ENCODE assay signal across 1 cellular context in the genomic region with DNA sequence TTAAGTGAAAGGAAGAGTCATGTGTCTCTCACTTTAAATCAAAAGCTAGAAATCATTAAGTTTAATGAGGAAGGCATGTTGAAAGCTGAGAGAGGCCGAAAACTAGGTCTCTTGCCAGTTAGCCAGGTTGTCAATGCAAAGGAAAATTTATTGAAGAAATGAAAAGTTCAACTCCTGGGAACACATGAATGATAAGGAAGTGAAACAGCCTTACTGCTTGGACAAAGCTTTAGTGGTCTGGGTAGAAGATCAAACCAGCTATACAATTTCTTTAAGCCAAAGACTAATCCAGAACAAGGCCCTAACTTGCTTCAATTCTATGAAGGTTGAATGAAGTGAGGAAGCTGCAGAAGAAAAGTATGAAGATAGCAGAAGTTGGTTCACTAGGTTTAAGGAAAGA.
TF ChIP-seq lines count a peak whose summit lies in the region.

No MANE protein-coding gene starts in this region.

TF ChIP-seq in K562, 482 proteins besides CTCF, POLR2A, EP300 and RAD21:
- no peak for TF ChIP-seq SIN3B (IDR thresholded peaks at IDR 0.05; ENCODE audit: low read depth)
- no peak for TF ChIP-seq CBX3 (IDR thresholded peaks at IDR 0.05; ENCODE audit: borderline replicate concordance in 1 of 2, low read length in 2 of 2)
- TF ChIP-seq ETS2 (tag; IDR thresholded peaks at IDR 0.05; ENCODE audit: borderline replicate concordance, poor library complexity, severe bottlenecking) = no peak
- TF ChIP-seq ETV5 (CRISPR knock-in tag; IDR thresholded peaks at IDR 0.05; ENCODE audit: low read depth) = no peak
- TF ChIP-seq ZKSCAN3 (CRISPR knock-in tag; IDR thresholded peaks at IDR 0.05) = no peak
- TF ChIP-seq ZNF274 (IDR thresholded peaks at IDR 0.05; ENCODE audit: borderline replicate concordance, low read depth, low read length) = no peak
- no peak for TF ChIP-seq FUS (optimal IDR thresholded peaks at IDR 0.05; ENCODE audit: low read depth, low read length)
- TF ChIP-seq, protein P1, sequence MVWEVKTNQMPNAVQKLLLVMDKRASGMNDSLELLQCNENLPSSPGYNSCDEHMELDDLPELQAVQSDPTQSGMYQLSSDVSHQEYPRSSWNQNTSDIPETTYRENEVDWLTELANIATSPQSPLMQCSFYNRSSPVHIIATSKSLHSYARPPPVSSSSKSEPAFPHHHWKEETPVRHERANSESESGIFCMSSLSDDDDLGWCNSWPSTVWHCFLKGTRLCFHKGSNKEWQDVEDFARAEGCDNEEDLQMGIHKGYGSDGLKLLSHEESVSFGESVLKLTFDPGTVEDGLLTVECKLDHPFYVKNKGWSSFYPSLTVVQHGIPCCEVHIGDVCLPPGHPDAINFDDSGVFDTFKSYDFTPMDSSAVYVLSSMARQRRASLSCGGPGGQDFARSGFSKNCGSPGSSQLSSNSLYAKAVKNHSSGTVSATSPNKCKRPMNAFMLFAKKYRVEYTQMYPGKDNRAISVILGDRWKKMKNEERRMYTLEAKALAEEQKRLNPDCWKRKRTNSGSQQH (CRISPR knock-in tag; IDR thresholded peaks at IDR 0.05) = no peak
- no peak for TF ChIP-seq NR2C2 (CRISPR knock-in tag; IDR thresholded peaks at IDR 0.05)
- TF ChIP-seq NR2C2 (tag; IDR thresholded peaks at IDR 0.05) = no peak
- TF ChIP-seq YBX1 (IDR thresholded peaks at IDR 0.05) = no peak
- TF ChIP-seq TCFL5 (CRISPR knock-in tag; conservative IDR thresholded peaks at IDR 0.05) = no peak
- no peak for TF ChIP-seq CXXC5 (CRISPR knock-in tag; IDR thresholded peaks at IDR 0.05)
- no peak for TF ChIP-seq DACH1 (IDR thresholded peaks at IDR 0.05; ENCODE audit: partially characterized antibody)
- no peak for TF ChIP-seq HNRNPLL (IDR thresholded peaks at IDR 0.05; ENCODE audit: low read depth, low read length, poor library complexity, severe bottlenecking)
- no peak for TF ChIP-seq E2F6 (IDR thresholded peaks at IDR 0.05; ENCODE audit: borderline replicate concordance in 1 of 2, extremely low read depth in 1 of 2, insufficient read depth in 1 of 2, insufficient read length in 1 of 2, low read depth in 1 of 2, low read length in 1 of 2, poor library complexity in 1 of 2, severe bottlenecking in 1 of 2)
- TF ChIP-seq SMAD1 (IDR thresholded peaks at IDR 0.05; ENCODE audit: low read depth, low read length, partially characterized antibody) = no peak
- no peak for TF ChIP-seq ZNF592 (IDR thresholded peaks at IDR 0.05)
- no peak for TF ChIP-seq PYGO2 (tag; IDR thresholded peaks at IDR 0.05)
- no peak for TF ChIP-seq CREB3L1 (IDR thresholded peaks at IDR 0.05; ENCODE audit: borderline replicate concordance, low read depth)
- TF ChIP-seq ZNF583 (CRISPR knock-in tag; IDR thresholded peaks at IDR 0.05) = no peak
